ENCODE assay signal across 31 cellular contexts in genomic region chr5:72646467-72646866, GRCh38.
"Had no signal": no experiment of that assay in that cellular context is flagged by ENCODE, and none has a peak within 500 bp of the region (broad histone marks: within the 10 kb centered on the region; RNA-seq: fewer than 3 reads in every experiment).

No MANE protein-coding gene starts in this region.

- DNase-seq: natural killer cell; occipital lobe; ovary; posterior cingulate gyrus; psoas muscle; right cardiac atrium; spleen; stimulated activated CD4-positive, alpha-beta T cell treated with anti-CD3 and anti-CD28 coated beads, Interleukin-12 subunit alpha, Interleukin-12 subunit beta, amount 100 ng/mL, for 4 hours; stimulated activated CD4-positive, alpha-beta T cell treated with anti-CD3 and anti-CD28 coated beads, Interleukin-1b, Interleukin-23, amount 100 ng/mL, for 48 hours; stimulated activated CD4-positive, alpha-beta T cell treated with anti-CD3 and anti-CD28 coated beads, Interleukin-4, amount 100 ng/mL, for 1 hour; stimulated activated CD4-positive, alpha-beta T cell treated with anti-CD3 and anti-CD28 coated beads, Interleukin-4, amount 100 ng/mL, for 4 hours; stimulated activated CD8-positive, alpha-beta memory T cell treated with anti-CD3 and anti-CD28 coated beads, Interleukin-4, amount 100 ng/mL, for 48 hours; stimulated activated naive CD4-positive, alpha-beta T cell; stimulated activated naive CD8-positive, alpha-beta T cell treated with anti-CD3 and anti-CD28 coated beads, Interleukin-15, amount 100 ng/mL, for 72 hours; stimulated activated naive CD8-positive, alpha-beta T cell treated with anti-CD3 and anti-CD28 coated beads, Interleukin-15, Interleukin-2, amounts not matched to agents 100 U/mL and 50 U/mL, for 24 hours; substantia nigra; testis; tibial artery; transverse colon; upper lobe of right lung; uterus had no signal

- H3K27ac ChIP-seq: neural progenitor cell, ovary, parathyroid adenoma, psoas muscle, skin epidermis, spleen, suprapubic skin, testis, tibial artery, upper lobe of right lung had no signal

- H3K9ac ChIP-seq: neural progenitor cell, parathyroid adenoma had no signal

- H2AFZ ChIP-seq: neural progenitor cell had no signal

- H3K36me3 ChIP-seq: neural progenitor cell, ovary, spleen, suprapubic skin, tibial artery, transverse colon, upper lobe of right lung, uterus had no signal

- H3K9me3 Mint-ChIP-seq: natural killer cell; nephron; neural progenitor cell; stimulated activated memory B cell treated with anti-CD40 and anti-IgM and Interleukin-4, amounts not matched to agents 10 μg/mL and 1 μg/mL and 100 μg/mL, for 72 hours; stimulated activated naive CD8-positive, alpha-beta T cell treated with anti-CD3 and anti-CD28 coated beads, Interleukin-15, amount 100 ng/mL, for 72 hours; type B pancreatic cell had no signal

- ATAC-seq: natural killer cell; psoas muscle; right cardiac atrium; sciatic nerve; stimulated activated memory B cell treated with anti-CD40 and anti-IgM and Interleukin-4, amounts not matched to agents 10 μg/mL and 1 μg/mL and 100 μg/mL, for 72 hours; stimulated activated naive CD8-positive, alpha-beta T cell treated with anti-CD3 and anti-CD28 coated beads, Interleukin-15, amount 100 ng/mL, for 72 hours; stimulated activated naive CD8-positive, alpha-beta T cell treated with anti-CD3 and anti-CD28 coated beads, Interleukin-15, Interleukin-2, amounts not matched to agents 100 U/mL and 50 U/mL, for 24 hours; upper lobe of right lung had no signal

- H3K36me3 Mint-ChIP-seq: natural killer cell; neural progenitor cell; stimulated activated memory B cell treated with anti-CD40 and anti-IgM and Interleukin-4, amounts not matched to agents 10 μg/mL and 1 μg/mL and 100 μg/mL, for 72 hours; type B pancreatic cell had no signal

- H3K27me3 Mint-ChIP-seq: stimulated activated memory B cell treated with anti-CD40 and anti-IgM and Interleukin-4, amounts not matched to agents 10 μg/mL and 1 μg/mL and 100 μg/mL, for 72 hours; type B pancreatic cell had no signal

- H3K4me3 Mint-ChIP-seq: natural killer cell; nephron; neural progenitor cell; stimulated activated memory B cell treated with anti-CD40 and anti-IgM and Interleukin-4, amounts not matched to agents 10 μg/mL and 1 μg/mL and 100 μg/mL, for 72 hours; stimulated activated naive CD8-positive, alpha-beta T cell treated with anti-CD3 and anti-CD28 coated beads, Interleukin-15, amount 100 ng/mL, for 72 hours; type B pancreatic cell had no signal

- H3K4me3 ChIP-seq: neural progenitor cell, ovary, psoas muscle, skin epidermis, smooth muscle cell, spleen, suprapubic skin, testis, tibial artery, transverse colon, upper lobe of right lung, uterus had no signal

- H3K4me2 ChIP-seq: neural progenitor cell, smooth muscle cell had no signal

- H3K4me1 Mint-ChIP-seq: natural killer cell; stimulated activated memory B cell treated with anti-CD40 and anti-IgM and Interleukin-4, amounts not matched to agents 10 μg/mL and 1 μg/mL and 100 μg/mL, for 72 hours; stimulated activated naive CD8-positive, alpha-beta T cell treated with anti-CD3 and anti-CD28 coated beads, Interleukin-15, amount 100 ng/mL, for 72 hours had no signal

- H3K9me3 ChIP-seq: ovary, psoas muscle, spleen, suprapubic skin, testis, tibial artery, transverse colon, upper lobe of right lung, uterus had no signal

- H3K27ac Mint-ChIP-seq: natural killer cell; progenitor cell of endocrine pancreas; stimulated activated memory B cell treated with anti-CD40 and anti-IgM and Interleukin-4, amounts not matched to agents 10 μg/mL and 1 μg/mL and 100 μg/mL, for 72 hours; stimulated activated naive CD8-positive, alpha-beta T cell treated with anti-CD3 and anti-CD28 coated beads, Interleukin-15, amount 100 ng/mL, for 72 hours; type B pancreatic cell had no signal

- H3K79me2 ChIP-seq: parathyroid adenoma had no signal

- H3K27me3 ChIP-seq: neural progenitor cell, ovary, spleen, suprapubic skin, testis, tibial artery, transverse colon, upper lobe of right lung, uterus had no signal

- H3K4me1 ChIP-seq: neural progenitor cell, spleen, suprapubic skin, testis, tibial artery, upper lobe of right lung had no signal
